10 cellular contexts compared by ENCODE assay signal in genomic region chr10:31754803-31755624, GRCh38.
DNase-seq lines count a peak whose midpoint lies in the region; ATAC-seq and TF ChIP-seq lines count a peak whose summit lies in the region.
"Had no signal": no experiment of that assay in that cellular context is flagged by ENCODE, and none has a peak within 500 bp of the region (broad histone marks: within the 10 kb centered on the region; RNA-seq: fewer than 3 reads in every experiment).

No MANE protein-coding gene starts in this region.

- H3K9me3 Mint-ChIP-seq in Calu3 (ENCODE audit: low read depth, unreplicated experiment) (no peaks in the 10 kb centered on the region), endodermal cell (no peaks in the 10 kb centered on the region)

- H3K27me3 Mint-ChIP-seq in Calu3 (ENCODE audit: unreplicated experiment) (no peaks in the 10 kb centered on the region), endodermal cell (ENCODE audit: insufficient read depth) (no peaks in the 10 kb centered on the region)

- no peak overlapping the region for H2BK5ac ChIP-seq in neuronal stem cell (ENCODE audit: low read length)

- H2AK5ac ChIP-seq in neuronal stem cell (ENCODE audit: low read depth, low read length) = peak overlapping the region; percentile 8

- H3K27ac Mint-ChIP-seq in Calu3 (ENCODE audit: unreplicated experiment) (no peak overlapping the region), endodermal cell (peak overlapping the region; percentile 93)

- peak overlapping the region; percentile 78 for H2BK12ac ChIP-seq in neuronal stem cell (ENCODE audit: low read length)

- no peaks in the 10 kb centered on the region for H3K36me3 ChIP-seq in NT2/D1 (ENCODE audit: insufficient read depth, insufficient read length, low read length)
- no peaks in the 10 kb centered on the region for H3K36me3 ChIP-seq in endodermal cell (ENCODE audit: control insufficient read depth, insufficient read depth, low read length)
- no peaks in the 10 kb centered on the region for H3K36me3 ChIP-seq in neuronal stem cell (replicated peaks in 1 of 2; ENCODE audit: control insufficient read depth in 2 of 2, insufficient read depth in 2 of 2, low read length in 2 of 2)

- no peaks in the 10 kb centered on the region for H3K79me1 ChIP-seq in neuronal stem cell (ENCODE audit: low read depth, low read length)

- H3K9ac ChIP-seq in NT2/D1 (ENCODE audit: insufficient read length, low read depth) (peak overlapping the region; percentile 21), endodermal cell (ENCODE audit: extremely low read depth, low read length, poor library complexity, severe bottlenecking) (peak overlapping the region; percentile 38), neuronal stem cell (ENCODE audit: low read depth, low read length, poor library complexity) (no peak overlapping the region)

- H3K4me3 Mint-ChIP-seq in Calu3 (ENCODE audit: low read depth, unreplicated experiment) = no peak overlapping the region
- H3K4me3 Mint-ChIP-seq in endodermal cell = no peak overlapping the region

- intact Hi-C loops in Calu3 (cut with micrococcal nuclease; ENCODE audit: unreplicated experiment) = no loop called here

- H3K14ac ChIP-seq in neuronal stem cell (ENCODE audit: low read length) = no peak overlapping the region

- no peak overlapping the region for H3K23ac ChIP-seq in neuronal stem cell (ENCODE audit: low read depth, low read length, poor library complexity)

- CTCF ChIA-PET in Calu3 (lab: Charles Lee) = interaction anchor here (0.7 kb wide), 1 partner anchor 186 kb away, joined by 8 read pairs; no protein-coding TSS in a partner anchor

- H3K4me1 Mint-ChIP-seq in Calu3 (ENCODE audit: low read depth, unreplicated experiment) (peaks cover 16% of the 10 kb centered on the region), endodermal cell (peaks cover 40% of the 10 kb centered on the region)

- H3K27ac ChIP-seq in endodermal cell (ENCODE audit: low read depth, low read length) (no peak overlapping the region), neuronal stem cell (replicated peaks; ENCODE audit: low read length) (peak overlapping the region; percentile 49)

- no peak overlapping the region for H3K4me3 ChIP-seq in NT2/D1 (ENCODE audit: insufficient read length, low read depth)
- H3K4me3 ChIP-seq in endodermal cell (ENCODE audit: low read length) = no peak overlapping the region
- no peak overlapping the region for H3K4me3 ChIP-seq in neuronal stem cell (ENCODE audit: low read length in 2 of 2)

- no peak overlapping the region for H2BK120ac ChIP-seq in neuronal stem cell (ENCODE audit: low read depth, low read length)

- DNase-seq in Calu3 (peak; percentile 22), NT2/D1 (ENCODE audit: low read depth, low spot score) (no peak), endodermal cell (peak; percentile 94), neuronal stem cell (ENCODE audit: low spot score) (no peak), NCI-H1105 treated with DMSO at 0.1 percent for 48 hours (lab: John Stamatoyannopoulos, UW) (no peak), HPDE6-E6E7 (ENCODE audit: extremely low spot score) (no peak)
- no peak for DNase-seq in activated CD4-positive, CD25-positive, alpha-beta regulatory T cell (lab: John Stamatoyannopoulos, UW)
- DNase-seq: activated CD4-positive, alpha-beta T cell treated with anti-CD3 and anti-CD28 coated beads, Interleukin-2, amount 50 U/mL, for 1 hour; DMS 273 treated with DMSO at 0.1 percent for 48 hours had no signal

- H4K8ac ChIP-seq in neuronal stem cell (ENCODE audit: low read depth, low read length) = no peak overlapping the region

- H4K91ac ChIP-seq in neuronal stem cell (ENCODE audit: low read depth, low read length, poor library complexity) = no peak overlapping the region

- BruUV-seq in Calu3 (replicated peaks; lab: Mats Ljungman, UMichigan) = no TSS peak

- H3K9me3 ChIP-seq in NT2/D1 (ENCODE audit: insufficient read depth, low read length) (no peaks in the 10 kb centered on the region), endodermal cell (ENCODE audit: control insufficient read depth, low read length) (no peaks in the 10 kb centered on the region), neuronal stem cell (replicated peaks in 1 of 2; ENCODE audit: control insufficient read depth in 2 of 2, insufficient read depth in 1 of 2, low read depth in 1 of 2, low read length in 2 of 2) (no peaks in the 10 kb centered on the region)

- 62 to 68% methylated on average over 11 to 14 of the region's 14 CpGs for WGBS in endodermal cell (ENCODE audit: insufficient coverage in 1 of 2, insufficient read length in 1 of 2), 2 experiments
- no CpG with 5 or more reads among the region's 14 CpGs for WGBS in neuronal stem cell (ENCODE audit: extremely low coverage in 2 of 2, insufficient read length in 2 of 2, insufficient replicate concordance in 1 of 2), 2 donors

- TF ChIP-seq CTCF in Calu3 (IDR thresholded peaks at IDR 0.05; ENCODE audit: unreplicated experiment) (no peak), endodermal cell (conservative IDR thresholded peaks at IDR 0.05) (no peak)

- no peak overlapping the region for H3K4ac ChIP-seq in neuronal stem cell (ENCODE audit: low read length)

- no peak overlapping the region for H2BK15ac ChIP-seq in neuronal stem cell (ENCODE audit: low read length)

- peaks cover 13% of the 10 kb centered on the region for H3K36me3 Mint-ChIP-seq in Calu3 (ENCODE audit: insufficient read depth, unreplicated experiment)
- no peaks in the 10 kb centered on the region for H3K36me3 Mint-ChIP-seq in endodermal cell (ENCODE audit: low read depth)

- H3K27me3 ChIP-seq in NT2/D1 (ENCODE audit: insufficient read depth, insufficient read length) (no peaks in the 10 kb centered on the region), endodermal cell (ENCODE audit: control insufficient read depth, insufficient read depth, low read length, poor library complexity, severe bottlenecking) (no peaks in the 10 kb centered on the region), neuronal stem cell (ENCODE audit: control insufficient read depth in 3 of 3, insufficient read depth in 3 of 3, low read depth in 1 of 3, low read length in 3 of 3) (no peaks in the 10 kb centered on the region)

- H3K4me1 ChIP-seq in NT2/D1 (ENCODE audit: insufficient read depth, insufficient read length) = peaks cover 9% of the 10 kb centered on the region
- H3K4me1 ChIP-seq in endodermal cell (ENCODE audit: control insufficient read depth, insufficient read depth, low read length) = peaks cover 8% of the 10 kb centered on the region
- H3K4me1 ChIP-seq in neuronal stem cell (ENCODE audit: control insufficient read depth in 2 of 2, insufficient read depth in 1 of 2, low read depth in 1 of 2, low read length in 2 of 2) = peaks cover 9 to 30% of the 10 kb centered on the region in 2 donors

- H2AFZ ChIP-seq in neuronal stem cell (ENCODE audit: low read length) = peak overlapping the region; percentile 48

- no peak for ATAC-seq in GM21529 (IDR thresholded peaks at IDR 0.05; ENCODE audit: unreplicated experiment)

- peak overlapping the region; percentile 88 for H3K18ac ChIP-seq in neuronal stem cell (ENCODE audit: low read length)

- H3K4me2 ChIP-seq in neuronal stem cell (ENCODE audit: insufficient read depth, low read length, poor library complexity, severe bottlenecking) = no peak overlapping the region

Comparison
In these comparisons a context has a peak if more than half of its experiments do, and no peak if none do; other contexts are left out.
1. DNase-seq: peak in Calu3 (single experiment) and endodermal cell (single experiment); none in NT2/D1 (single experiment), neuronal stem cell (single experiment), NCI-H1105 treated with DMSO at 0.1 percent for 48 hours (single experiment), HPDE6-E6E7 (single experiment) and activated CD4-positive, CD25-positive, alpha-beta regulatory T cell (0 of 4).